11 cellular contexts compared by ENCODE assay signal in genomic region chr3:47394140-47394855, GRCh38. TPM values are rescaled to one million over a fixed set of nuclear protein-coding genes. Genes with fewer than 3 reads are reported as not detected.
DNase-seq lines count a peak whose midpoint lies in the region; FAIRE-seq and TF ChIP-seq lines count a peak whose summit lies in the region.
"Had no signal": no experiment of that assay in that cellular context is flagged by ENCODE, and none has a peak within 500 bp of the region (broad histone marks: within the 10 kb centered on the region; RNA-seq: fewer than 3 reads in every experiment).

No MANE protein-coding gene starts in this region.

- no TSS peak for BruUV-seq in endothelial cell of umbilical vein (replicated peaks; lab: Mats Ljungman, UMichigan)

- no peaks in the 10 kb centered on the region for H3K27me3 ChIP-seq in endothelial cell of umbilical vein (ENCODE audit: control insufficient read depth in 2 of 2, insufficient read depth in 2 of 2, low read length in 2 of 2)

- no peaks in the 10 kb centered on the region for H3K9me1 ChIP-seq in endothelial cell of umbilical vein (replicated peaks; ENCODE audit: control insufficient read depth, extremely low read depth, insufficient read depth, low read length)

- H3K9me3 ChIP-seq in endothelial cell of umbilical vein (replicated peaks; ENCODE audit: control insufficient read depth, insufficient read depth, low read length) (no peaks in the 10 kb centered on the region), mesodermal cell (ENCODE audit: control insufficient read depth, low read length) (no peaks in the 10 kb centered on the region)

- no peaks in the 10 kb centered on the region for H3K27me3 Mint-ChIP-seq in activated T-helper 2 cell treated with anti-CD3 and anti-CD28 coated beads, Interferon-gamma antibody, Interleukin-2, Interleukin-4, amounts not matched to agents 10 μg/mL and 5 μg/mL and 100 μg/mL, durations not matched to agents 14 hours and 24 hours and 36 hours (ENCODE audit: low read depth)
- H3K27me3 Mint-ChIP-seq: activated naive CD4-positive, alpha-beta T cell treated with anti-CD3 and anti-CD28 coated beads, Interleukin-2, amount 10 ng/mL, durations not matched to agents 7 days and 5 days had no signal

- no peaks in the 10 kb centered on the region for H3K9me3 Mint-ChIP-seq in activated T-helper 2 cell treated with anti-CD3 and anti-CD28 coated beads, Interferon-gamma antibody, Interleukin-2, Interleukin-4, amounts not matched to agents 10 μg/mL and 5 μg/mL and 100 μg/mL, durations not matched to agents 14 hours and 24 hours and 36 hours
- H3K9me3 Mint-ChIP-seq: activated naive CD4-positive, alpha-beta T cell treated with anti-CD3 and anti-CD28 coated beads, Interleukin-2, amount 10 ng/mL, durations not matched to agents 7 days and 5 days had no signal

- DNase-seq in NCI-H69 (lab: John Stamatoyannopoulos, UW): peak; percentile 3
- DNase-seq in endothelial cell of umbilical vein (ENCODE audit: low read depth, low spot score): peak; percentile 83
- no peak for DNase-seq in DMS153 (lab: John Stamatoyannopoulos, UW)
- DNase-seq in activated T-helper 2 cell treated with anti-CD3 and anti-CD28 coated beads, Interferon-gamma antibody, Interleukin-2, Interleukin-4, amounts not matched to agents 10 μg/mL and 5 μg/mL and 100 μg/mL, durations not matched to agents 14 hours and 24 hours and 36 hours (ENCODE audit: low spot score): no peak
- no peak for DNase-seq in NCI-H1092 (lab: John Stamatoyannopoulos, UW)
- no peak for DNase-seq in germinal center (ENCODE audit: low spot score)
- DNase-seq: activated naive CD4-positive, alpha-beta T cell treated with anti-CD3 and anti-CD28 coated beads, Interleukin-2, amount 10 ng/mL, durations not matched to agents 7 days and 5 days; NCI-H2081; stimulated activated CD4-positive, alpha-beta T cell treated with anti-CD3 and anti-CD28 coated beads, Interleukin-1b, Interleukin-23, amount 100 ng/mL, for 48 hours had no signal

- no peak overlapping the region for H2AFZ ChIP-seq in endothelial cell of umbilical vein (ENCODE audit: low read depth, low read length)

- intact Hi-C loops in endothelial cell of umbilical vein (cut with micrococcal nuclease): loop anchor here (1.0 kb wide), 1 partner anchor 13 kb away; the partner anchor contains the start of gene PTPN23
- intact Hi-C loops in activated T-helper 2 cell treated with anti-CD3 and anti-CD28 coated beads, Interferon-gamma antibody, Interleukin-2, Interleukin-4, amounts not matched to agents 10 μg/mL and 5 μg/mL and 100 μg/mL, durations not matched to agents 14 hours and 24 hours and 36 hours (cut with micrococcal nuclease): no loop called here

- H3K4me1 ChIP-seq in endothelial cell of umbilical vein (ENCODE audit: control insufficient read depth, extremely low read depth, insufficient read depth, low read length): peaks cover 24% of the 10 kb centered on the region
- peaks cover 30% of the 10 kb centered on the region for H3K4me1 ChIP-seq in mesodermal cell (ENCODE audit: control insufficient read depth, insufficient read depth, low read length, poor library complexity, severe bottlenecking)

- POLR2A ChIA-PET in endothelial cell of umbilical vein (lab: Charles Lee): no interaction called here

- TF ChIP-seq POLR2A in endothelial cell of umbilical vein (IDR thresholded peaks at IDR 0.05; ENCODE audit: low read depth, low read length): no peak

- TF ChIP-seq CTCF in C4-2B (conservative IDR thresholded peaks at IDR 0.05) (no peak; the same call in 1 of the 2 replicates), endothelial cell of umbilical vein (IDR thresholded peaks at IDR 0.05; ENCODE audit: extremely low read depth in 1 of 2, insufficient read depth in 1 of 2, low read depth in 1 of 2, low read length in 2 of 2) (no peak)

- H3K36me3 Mint-ChIP-seq in activated T-helper 2 cell treated with anti-CD3 and anti-CD28 coated beads, Interferon-gamma antibody, Interleukin-2, Interleukin-4, amounts not matched to agents 10 μg/mL and 5 μg/mL and 100 μg/mL, durations not matched to agents 14 hours and 24 hours and 36 hours (ENCODE audit: low read depth): peaks cover 11% of the 10 kb centered on the region

- CTCF ChIA-PET in endothelial cell of umbilical vein (lab: Charles Lee): interaction anchor here (0.8 to 1.8 kb wide), 6 partner anchors 14 to 70 kb away, joined by 3 to 8 read pairs (median 3); partner anchors contain the start of gene PTPN23

- H3K4me3 ChIP-seq in endothelial cell of umbilical vein (replicated peaks in 1 of 3; ENCODE audit: insufficient read depth in 1 of 3, low read depth in 1 of 3, low read length in 3 of 3) (no peak overlapping the region), mesodermal cell (ENCODE audit: extremely low read depth, insufficient read depth, low read length, poor library complexity, severe bottlenecking) (no peak overlapping the region)

- dilution Hi-C loops in endothelial cell of umbilical vein (cut with MboI; ENCODE audit: extremely low pct_ligation_motif_present, low sequenced_read_pairs): no loop called here

- H3K27ac Mint-ChIP-seq in activated T-helper 2 cell treated with anti-CD3 and anti-CD28 coated beads, Interferon-gamma antibody, Interleukin-2, Interleukin-4, amounts not matched to agents 10 μg/mL and 5 μg/mL and 100 μg/mL, durations not matched to agents 14 hours and 24 hours and 36 hours: no peak overlapping the region

- H4K20me1 ChIP-seq in endothelial cell of umbilical vein (replicated peaks; ENCODE audit: control insufficient read depth, extremely low read depth, insufficient read depth, low read length): no peaks in the 10 kb centered on the region

- H3K9ac ChIP-seq in endothelial cell of umbilical vein (replicated peaks; ENCODE audit: extremely low read depth, insufficient read depth, low read length): no peak overlapping the region

- FAIRE-seq in endothelial cell of umbilical vein (lab: Jason Lieb, UNC): peak; percentile 89

- peaks cover 7% of the 10 kb centered on the region for H3K4me1 Mint-ChIP-seq in activated T-helper 2 cell treated with anti-CD3 and anti-CD28 coated beads, Interferon-gamma antibody, Interleukin-2, Interleukin-4, amounts not matched to agents 10 μg/mL and 5 μg/mL and 100 μg/mL, durations not matched to agents 14 hours and 24 hours and 36 hours (ENCODE audit: low read depth)

- peak overlapping the region; percentile 52 for H3K4me2 ChIP-seq in endothelial cell of umbilical vein (ENCODE audit: insufficient read depth, low read length)

- peaks cover 0 to 5% of the 10 kb centered on the region in 2 experiments for H3K36me3 ChIP-seq in endothelial cell of umbilical vein (ENCODE audit: control insufficient read depth in 2 of 2, extremely low read depth in 1 of 2, insufficient read depth in 2 of 2, low read length in 2 of 2)
- H3K36me3 ChIP-seq in mesodermal cell (ENCODE audit: control insufficient read depth, insufficient read depth, low read length): peaks cover 34% of the 10 kb centered on the region

- H3K27ac ChIP-seq in C4-2B: peak overlapping the region; percentile 52
- H3K27ac ChIP-seq in endothelial cell of umbilical vein (ENCODE audit: insufficient read depth, low read depth, low read length): peak overlapping the region; percentile 67
- H3K27ac ChIP-seq in mesodermal cell (ENCODE audit: low read depth, low read length, severe bottlenecking): peak overlapping the region; percentile 82

- H3K4me3 Mint-ChIP-seq in activated T-helper 2 cell treated with anti-CD3 and anti-CD28 coated beads, Interferon-gamma antibody, Interleukin-2, Interleukin-4, amounts not matched to agents 10 μg/mL and 5 μg/mL and 100 μg/mL, durations not matched to agents 14 hours and 24 hours and 36 hours (ENCODE audit: low read depth): no peak overlapping the region
- H3K4me3 Mint-ChIP-seq: activated naive CD4-positive, alpha-beta T cell treated with anti-CD3 and anti-CD28 coated beads, Interleukin-2, amount 10 ng/mL, durations not matched to agents 7 days and 5 days had no signal

- WGBS in mesodermal cell (ENCODE audit: insufficient coverage in 2 of 2), 2 experiments: 69 to 81% methylated on average over 3 to 7 of the region's 8 CpGs

- peaks cover 49% of the 10 kb centered on the region for H3K79me2 ChIP-seq in endothelial cell of umbilical vein (ENCODE audit: control insufficient read depth, insufficient read depth, low read length)

TF ChIP-seq in endothelial cell of umbilical vein, 7 proteins besides CTCF, POLR2A, EP300 and RAD21:
- TF ChIP-seq MAX (IDR thresholded peaks at IDR 0.05; ENCODE audit: insufficient read depth, insufficient read length) (no peak), FOS (IDR thresholded peaks at IDR 0.05; ENCODE audit: borderline replicate concordance, insufficient read depth, low read length) (peak; percentile 28), JUN (IDR thresholded peaks at IDR 0.05; ENCODE audit: borderline replicate concordance, insufficient read depth, insufficient read length, low read depth) (peak; percentile 21), GATA2 (IDR thresholded peaks at IDR 0.05; ENCODE audit: insufficient read depth, insufficient read length, low read depth, low read length) (peak; percentile 68), POLR2AphosphoS5 (IDR thresholded peaks at IDR 0.05; ENCODE audit: insufficient read depth, low read depth, low read length) (peak; percentile 52)

RNA-seq across cellular contexts. Expression of gene PTPN23, which starts 13.5 kb away (rescaled TPM):
- total RNA-seq in endothelial cell of umbilical vein: 57.4 and 63.5 TPM in 2 replicates
- polyA plus RNA-seq in endothelial cell of umbilical vein: 8.2 and 8.5 TPM in 2 replicates
- 6.6 and 8.0 TPM in 2 replicates for polyA plus RNA-seq in endothelial cell of umbilical vein (2011; cell fraction: cytosol; rRNA removed)
- 49.9 and 53.0 TPM in 2 replicates for polyA plus RNA-seq in endothelial cell of umbilical vein (2011; cell fraction: nucleus; rRNA removed)
- polyA plus RNA-seq in endothelial cell of umbilical vein (2012): 29.4 and 30.9 TPM in 2 replicates
- 19.0 and 27.8 TPM in 2 replicates for polyA minus RNA-seq in endothelial cell of umbilical vein
- 7.1 TPM for polyA minus RNA-seq in endothelial cell of umbilical vein (2011; cell fraction: cytosol; rRNA and poly(A)+ RNA removed)
- polyA minus RNA-seq in endothelial cell of umbilical vein (2011; cell fraction: nucleus; rRNA and poly(A)+ RNA removed): 29.2 and 36.0 TPM in 2 replicates
- polyA plus RNA-seq in mesodermal cell (2013, experiment 1 of 2): 31.4 TPM
- 26.2 TPM for polyA plus RNA-seq in mesodermal cell (2013, experiment 2 of 2)
- 35.7 and 38.3 TPM in 2 replicates for total RNA-seq in activated T-helper 2 cell treated with anti-CD3 and anti-CD28 coated beads, Interferon-gamma antibody, Interleukin-2, Interleukin-4, amounts not matched to agents 10 μg/mL and 5 μg/mL and 100 μg/mL, durations not matched to agents 14 hours and 24 hours and 36 hours

Comparison
In these comparisons a context has a peak if more than half of its experiments do, and no peak if none do; other contexts are left out.
1. DNase-seq: peak in NCI-H69 (single experiment) and endothelial cell of umbilical vein (single experiment); none in DMS153 (single experiment), activated T-helper 2 cell treated with anti-CD3 and anti-CD28 coated beads, Interferon-gamma antibody, Interleukin-2, Interleukin-4, amounts not matched to agents 10 μg/mL and 5 μg/mL and 100 μg/mL, durations not matched to agents 14 hours and 24 hours and 36 hours (single experiment), NCI-H1092 (single experiment) and germinal center (single experiment).
2. Peak in every context shown above with its lines, with median percentiles within 50 percentile points of each other: H3K27ac ChIP-seq.